ENCODE assay signal across 9 cellular contexts in the genomic region with DNA sequence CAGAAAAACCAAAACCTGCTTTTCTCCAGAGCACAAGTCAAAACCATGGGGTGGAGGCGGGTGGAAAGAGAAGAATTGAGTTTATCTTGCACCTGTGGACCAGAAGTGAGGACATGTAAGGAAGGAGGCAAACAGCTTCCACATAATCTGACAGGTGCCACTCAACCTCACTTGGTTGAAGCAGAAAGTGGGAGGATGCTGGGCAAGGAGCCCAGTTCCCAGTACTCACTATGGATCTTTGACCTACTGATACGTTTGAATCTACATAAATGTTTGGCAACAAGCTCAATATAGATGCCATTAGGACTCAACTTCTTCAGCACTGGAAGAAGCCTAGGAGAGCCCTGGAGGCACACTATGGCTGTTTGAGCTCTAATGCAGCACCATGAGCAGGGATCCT.
"Had no signal": no experiment of that assay in that cellular context is flagged by ENCODE, and none has a peak within 500 bp of the region (broad histone marks: within the 10 kb centered on the region; RNA-seq: fewer than 3 reads in every experiment).

No MANE protein-coding gene starts in this region.

- DNase-seq: H9, HCEC 1CT, IMR-90, KG1 had no signal

- ATAC-seq: GM23338, HepG2, K562 had no signal

- H3K9me3 Mint-ChIP-seq: GM23338, H9 had no signal

- H3K4me3 Mint-ChIP-seq: GM23338, H9 had no signal

- FAIRE-seq: H1, H54, HepG2, K562 had no signal

- H3K27ac Mint-ChIP-seq: GM23338, H9 had no signal

- H3K4me3 ChIP-seq: GM23338, K562 had no signal
